20 cellular contexts compared by ENCODE assay signal in the genomic region with DNA sequence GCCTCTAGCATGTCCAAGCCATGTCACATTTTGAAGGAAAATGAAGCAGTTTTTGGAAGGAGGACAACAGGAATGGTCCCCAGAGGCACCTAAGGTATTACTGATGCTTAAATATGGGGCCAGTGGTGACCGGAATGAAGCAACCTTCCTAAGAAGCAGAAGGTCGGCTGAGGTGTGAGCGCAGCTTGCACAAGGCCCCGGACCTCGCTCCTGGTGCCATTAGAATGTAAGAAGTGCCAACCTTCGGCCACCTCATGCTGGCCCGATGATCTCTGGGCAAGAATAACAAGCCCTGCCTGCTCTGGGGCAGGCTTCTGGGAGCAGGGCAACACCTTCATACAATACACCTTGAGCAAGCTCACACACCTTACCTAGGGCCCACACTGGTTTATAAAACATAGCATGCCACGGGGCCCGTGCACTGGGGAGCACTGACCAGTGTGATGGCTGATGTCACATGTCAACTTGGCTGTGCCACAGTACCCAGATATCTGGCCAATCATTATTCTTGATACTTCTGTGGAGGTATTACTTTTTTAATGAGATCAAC. TPM values are rescaled to one million over a fixed set of nuclear protein-coding genes. Genes with fewer than 3 reads are reported as not detected.
DNase-seq lines count a peak whose midpoint lies in the region; ATAC-seq and TF ChIP-seq lines count a peak whose summit lies in the region.
"Had no signal": no experiment of that assay in that cellular context is flagged by ENCODE, and none has a peak within 500 bp of the region (broad histone marks: within the 10 kb centered on the region; RNA-seq: fewer than 3 reads in every experiment).

No MANE protein-coding gene starts in this region.

- intact Hi-C loops in activated CD4-positive, alpha-beta T cell treated with anti-CD3 and anti-CD28 coated beads, Interleukin-2, amount 10 ng/mL, durations not matched to agents 24 days and 14 days (cut with micrococcal nuclease): no loop called here

- no peaks in the 10 kb centered on the region for H3K27me3 Mint-ChIP-seq in activated CD4-positive, alpha-beta T cell treated with anti-CD3 and anti-CD28 coated beads, Interleukin-2, amount 10 ng/mL, durations not matched to agents 24 days and 14 days
- H3K27me3 Mint-ChIP-seq in T-helper 17 cell: no peaks in the 10 kb centered on the region
- peaks cover 15% of the 10 kb centered on the region for H3K27me3 Mint-ChIP-seq in activated naive CD8-positive, alpha-beta T cell treated with anti-CD3 and anti-CD28 coated beads for 36 hours

- no peak for ATAC-seq in T-helper 17 cell
- no peak for ATAC-seq in HG03108 (IDR thresholded peaks at IDR 0.05; ENCODE audit: unreplicated experiment)

- H3K27me3 ChIP-seq in neutrophil: no peaks in the 10 kb centered on the region
- H3K27me3 ChIP-seq: hepatocyte, stomach had no signal

- H3K9me3 Mint-ChIP-seq in activated CD4-positive, alpha-beta T cell treated with anti-CD3 and anti-CD28 coated beads, Interleukin-2, amount 10 ng/mL, durations not matched to agents 24 days and 14 days: peaks cover 4% of the 10 kb centered on the region
- H3K9me3 Mint-ChIP-seq in activated naive CD8-positive, alpha-beta T cell treated with anti-CD3 and anti-CD28 coated beads for 36 hours: peaks cover 5% of the 10 kb centered on the region

- TF ChIP-seq CTCF in neutrophil (IDR thresholded peaks at IDR 0.05): no peak

- DNase-seq in activated CD4-positive, alpha-beta T cell treated with anti-CD3 and anti-CD28 coated beads, Interleukin-2, amount 10 ng/mL, durations not matched to agents 24 days and 14 days: no peak
- no peak for DNase-seq in activated CD4-positive, alpha-beta T cell treated with anti-CD3 and anti-CD28 coated beads, Interleukin-2, amount 50 U/mL, for 1 hour
- DNase-seq in T-helper 17 cell (no peak), NCI-H748 (lab: John Stamatoyannopoulos, UW; ENCODE audit: unreplicated experiment) (no peak), retina (no peak)
- no peak for DNase-seq in activated naive CD8-positive, alpha-beta T cell treated with anti-CD3 and anti-CD28 coated beads for 36 hours
- DNase-seq: amniotic stem cell; central memory CD4-positive, alpha-beta T cell; COR-L47; NCI-H1092 treated with DMSO at 0.1 percent for 48 hours; NCI-H2107; NCI-H774; nephron progenitor cell; SK-N-SH; stomach had no signal

- peaks cover 48 to 80% of the 10 kb centered on the region in 2 experiments for H3K4me1 ChIP-seq in neutrophil (ENCODE audit: control insufficient read depth in 1 of 2, insufficient read depth in 1 of 2, low read depth in 1 of 2, low read length in 1 of 2)

- H3K4me1 Mint-ChIP-seq in activated CD4-positive, alpha-beta T cell treated with anti-CD3 and anti-CD28 coated beads, Interleukin-2, amount 10 ng/mL, durations not matched to agents 24 days and 14 days: peaks cover 77% of the 10 kb centered on the region
- H3K4me1 Mint-ChIP-seq in T-helper 17 cell: peaks cover 70% of the 10 kb centered on the region
- peaks cover 75% of the 10 kb centered on the region for H3K4me1 Mint-ChIP-seq in activated naive CD8-positive, alpha-beta T cell treated with anti-CD3 and anti-CD28 coated beads for 36 hours

- H3K27ac Mint-ChIP-seq in activated CD4-positive, alpha-beta T cell treated with anti-CD3 and anti-CD28 coated beads, Interleukin-2, amount 10 ng/mL, durations not matched to agents 24 days and 14 days: peak overlapping the region; percentile 97
- H3K27ac Mint-ChIP-seq in T-helper 17 cell: peak overlapping the region; percentile 99
- peak overlapping the region; percentile 99 for H3K27ac Mint-ChIP-seq in activated naive CD8-positive, alpha-beta T cell treated with anti-CD3 and anti-CD28 coated beads for 36 hours

- peak overlapping the region; percentile 88 for H3K4me3 Mint-ChIP-seq in activated CD4-positive, alpha-beta T cell treated with anti-CD3 and anti-CD28 coated beads, Interleukin-2, amount 10 ng/mL, durations not matched to agents 24 days and 14 days
- peak overlapping the region; percentile 86 for H3K4me3 Mint-ChIP-seq in T-helper 17 cell
- peak overlapping the region; percentile 85 for H3K4me3 Mint-ChIP-seq in activated naive CD8-positive, alpha-beta T cell treated with anti-CD3 and anti-CD28 coated beads for 36 hours
- H3K4me3 Mint-ChIP-seq: nephron progenitor cell had no signal

- peak overlapping the region; percentile 7 to 14 for H3K4me3 ChIP-seq in neutrophil (ENCODE audit: low read depth in 1 of 2, low read length in 1 of 2)
- H3K4me3 ChIP-seq: HAP-1, hepatocyte, stomach had no signal

- H3K36me3 Mint-ChIP-seq in activated CD4-positive, alpha-beta T cell treated with anti-CD3 and anti-CD28 coated beads, Interleukin-2, amount 10 ng/mL, durations not matched to agents 24 days and 14 days (ENCODE audit: low read depth): peaks cover 82% of the 10 kb centered on the region
- H3K36me3 Mint-ChIP-seq in T-helper 17 cell (ENCODE audit: low read depth): peaks cover 14% of the 10 kb centered on the region
- peaks cover 86% of the 10 kb centered on the region for H3K36me3 Mint-ChIP-seq in activated naive CD8-positive, alpha-beta T cell treated with anti-CD3 and anti-CD28 coated beads for 36 hours

- peaks cover 83% of the 10 kb centered on the region for H3K36me3 ChIP-seq in neutrophil
- H3K36me3 ChIP-seq: HAP-1 had no signal

- H3K27ac ChIP-seq in neutrophil: peak overlapping the region; percentile 84
- H3K27ac ChIP-seq: KMS-11 had no signal

- H3K9me3 ChIP-seq in T-helper 17 cell (ENCODE audit: control insufficient read depth, low read length, poor library complexity, severe bottlenecking) (no peaks in the 10 kb centered on the region), neutrophil (no peaks in the 10 kb centered on the region)
- H3K9me3 ChIP-seq: HAP-1, SK-N-SH, stomach had no signal

RNA-seq across cellular contexts. Expression of a gene that starts 21.9 kb away (rescaled TPM):
- 368 and 370 TPM in 2 replicates for total RNA-seq in activated CD4-positive, alpha-beta T cell treated with anti-CD3 and anti-CD28 coated beads, Interleukin-2, amount 10 ng/mL, durations not matched to agents 24 days and 14 days
- 100 to 1,000 TPM; 250 to 312 TPM for total RNA-seq in T-helper 17 cell
- 100 to 1,000 TPM; 239 to 245 TPM for total RNA-seq in activated naive CD8-positive, alpha-beta T cell treated with anti-CD3 and anti-CD28 coated beads for 36 hours
